8 cellular contexts compared by ENCODE assay signal in the genomic region with DNA sequence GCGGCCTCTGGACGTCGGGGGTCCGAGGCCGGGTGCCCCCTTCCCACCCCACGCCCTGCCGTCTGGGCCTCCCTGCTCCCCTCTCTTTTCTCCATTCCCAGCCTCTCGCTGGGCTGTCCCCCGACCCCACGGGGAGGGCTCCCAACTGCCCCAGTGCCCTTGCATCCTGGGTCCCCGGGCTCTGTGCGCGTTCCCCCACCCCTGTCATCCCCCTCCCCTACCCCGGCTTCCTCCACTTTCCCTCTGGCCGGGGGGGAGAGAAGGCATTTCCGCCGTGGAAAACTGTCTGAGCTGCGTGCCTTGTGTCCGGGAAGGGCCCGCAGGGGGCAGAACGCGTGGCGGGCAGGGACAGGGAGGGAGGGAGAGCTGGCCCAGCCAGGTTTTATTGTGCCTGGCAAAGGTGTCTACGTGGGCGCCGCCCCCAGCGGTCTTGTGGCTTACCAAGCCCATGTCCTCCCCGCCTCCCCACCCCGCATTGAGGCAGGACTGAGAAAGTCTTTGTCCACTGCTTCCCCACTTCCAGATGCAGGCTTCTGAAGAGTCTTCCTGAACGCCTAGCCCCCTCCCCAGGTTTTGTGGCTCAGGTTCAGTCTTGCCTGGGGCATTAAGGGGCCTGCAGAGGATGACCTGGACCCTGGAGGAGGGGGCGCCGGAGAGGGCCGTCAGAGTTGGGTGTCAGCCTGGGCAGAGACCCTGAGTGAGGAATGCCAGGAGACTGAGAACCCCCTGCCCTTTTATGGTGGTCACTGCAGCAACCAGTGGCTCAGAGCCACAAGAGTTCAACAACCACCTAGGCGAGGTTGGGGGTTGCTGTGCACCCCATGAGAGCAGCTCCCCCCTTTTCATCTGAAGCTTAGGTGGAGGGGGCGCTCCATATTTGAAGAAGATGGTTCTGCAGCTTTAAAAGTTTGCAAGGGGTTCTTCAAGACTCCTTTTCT. TPM values are rescaled to one million over a fixed set of nuclear protein-coding genes. Genes with fewer than 3 reads are reported as not detected.
DNase-seq lines count a peak whose midpoint lies in the region; ATAC-seq and TF ChIP-seq lines count a peak whose summit lies in the region.

No MANE protein-coding gene starts in this region.

- H3K9me2 ChIP-seq in MM.1S (replicated peaks; ENCODE audit: insufficient read depth, low read length): no peaks in the 10 kb centered on the region

- no peaks in the 10 kb centered on the region for H4K20me1 ChIP-seq in MM.1S (ENCODE audit: insufficient read depth, low read length)

- H3K4me3 ChIP-seq in MM.1S (ENCODE audit: low read length): peak overlapping the region; percentile 93
- peak overlapping the region in 1 of 2 donors; percentile 67 for H3K4me3 ChIP-seq in body of pancreas
- peak overlapping the region; percentile 75 for H3K4me3 ChIP-seq in kidney epithelial cell (ENCODE audit: low read depth, low read length)
- peak overlapping the region; percentile 73 to 92 (median 82) for H3K4me3 ChIP-seq in stomach

- TF ChIP-seq CTCF in MM.1S (IDR thresholded peaks at IDR 0.05; ENCODE audit: low read length): peak; percentile 13; the same call in 1 of the 2 replicates
- TF ChIP-seq CTCF in body of pancreas (IDR thresholded peaks at IDR 0.05): no peak
- peak; percentile 21 for TF ChIP-seq CTCF in kidney epithelial cell (IDR thresholded peaks at IDR 0.05; ENCODE audit: insufficient read depth, low read length, poor library complexity, severe bottlenecking)
- TF ChIP-seq CTCF in stomach (IDR thresholded peaks at IDR 0.05): no peak

- H3K27me3 ChIP-seq in MM.1S (replicated peaks; ENCODE audit: insufficient read depth, low read length) (no peaks in the 10 kb centered on the region), body of pancreas (no peaks in the 10 kb centered on the region), kidney epithelial cell (ENCODE audit: control insufficient read depth, insufficient read depth, low read length) (peaks cover 5% of the 10 kb centered on the region), stomach (peaks cover 0 to 10% (median 0%) of the 10 kb centered on the region in 3 donors)

- TF ChIP-seq EP300 in stomach (IDR thresholded peaks at IDR 0.05): no peak

- no peaks in the 10 kb centered on the region for H3K9me3 ChIP-seq in MM.1S (replicated peaks; ENCODE audit: insufficient read depth, low read length)
- no peaks in the 10 kb centered on the region for H3K9me3 ChIP-seq in body of pancreas
- no peaks in the 10 kb centered on the region for H3K9me3 ChIP-seq in stomach

- peak; percentile 40 for DNase-seq in Daoy (ENCODE audit: low read depth)
- DNase-seq in MM.1S: peak; percentile 73
- peak; percentile 32 to 50 (median 43) for DNase-seq in body of pancreas
- no peak for DNase-seq in kidney epithelial cell (ENCODE audit: low read depth)
- DNase-seq in stomach: peak; percentile 54
- no peak for DNase-seq in amniotic stem cell (lab: John Stamatoyannopoulos, UW)

- no peak for TF ChIP-seq POLR2A in body of pancreas (IDR thresholded peaks at IDR 0.05)
- TF ChIP-seq POLR2A in stomach (IDR thresholded peaks at IDR 0.05): no peak

- H3K27ac ChIP-seq in MM.1S (ENCODE audit: low read length) (peak overlapping the region; percentile 96), body of pancreas (peak overlapping the region; percentile 15 to 66 (median 36)), stomach (peak overlapping the region in 4 of 5 donors; percentile 68 to 84 (median 69))

- peak overlapping the region; percentile 98 for H3K4me2 ChIP-seq in MM.1S (ENCODE audit: low read depth, low read length)

- intact Hi-C loops in body of pancreas (cut with DNase I): no loop called here
- intact Hi-C loops in stomach (cut with DNase I; ENCODE audit: low total_unique reads): no loop called here

- H3K36me3 ChIP-seq in MM.1S (replicated peaks; ENCODE audit: insufficient read depth, low read length) (no peaks in the 10 kb centered on the region), body of pancreas (replicated peaks in 1 of 2; ENCODE audit: insufficient read depth in 1 of 2, low read depth in 2 of 2) (no peaks in the 10 kb centered on the region), kidney epithelial cell (ENCODE audit: control insufficient read depth, insufficient read depth, low read length) (no peaks in the 10 kb centered on the region), stomach (no peaks in the 10 kb centered on the region)

- H3F3A ChIP-seq in MM.1S (ENCODE audit: insufficient read depth, low read length): peaks cover 57% of the 10 kb centered on the region

- ATAC-seq in body of pancreas (peak; percentile 13), HG03159 (IDR thresholded peaks at IDR 0.05; ENCODE audit: unreplicated experiment) (no peak), GM19395 (IDR thresholded peaks at IDR 0.05; ENCODE audit: unreplicated experiment) (no peak)

- H3K9ac ChIP-seq in MM.1S (ENCODE audit: low read length): peak overlapping the region; percentile 91

- H3K4me1 ChIP-seq in MM.1S (ENCODE audit: low read length): peaks cover 31% of the 10 kb centered on the region
- H3K4me1 ChIP-seq in body of pancreas: peaks cover 40% of the 10 kb centered on the region
- H3K4me1 ChIP-seq in stomach: peaks cover 58 to 68% (median 63%) of the 10 kb centered on the region in 4 donors

- 25 to 40% methylated on average over 25 to 35 of the region's 35 CpGs for WGBS in body of pancreas, 2 donors
- 9 to 15% (median 11%) methylated on average over 34 to 35 of the region's 35 CpGs for WGBS in stomach, 5 donors

- no peak overlapping the region for H2AFZ ChIP-seq in MM.1S (ENCODE audit: low read length)

- peaks cover 63% of the 10 kb centered on the region for H3K79me2 ChIP-seq in MM.1S (ENCODE audit: low read length)

RNA-seq across cellular contexts. Expression of a gene that starts 1.3 kb away (rescaled TPM):
- total RNA-seq in Daoy (2014; rRNA removed; shearing (Covaris generic)): 41.8 and 41.9 TPM in 2 replicates
- total RNA-seq in body of pancreas (10 to 100 TPM; 32.9 to 43.8 TPM), kidney epithelial cell (144 and 148 TPM in 2 replicates), stomach (1,000 to 10,000 TPM in 1 of 5 donors, 100 to 1,000 TPM in 2, 10 to 100 TPM in 2; 35.6 to 1,030 (median 105) TPM)
- polyA plus RNA-seq in stomach: 10 to 100 TPM; 26.9 to 40.8 (median 32.2) TPM

RNA-seq across cellular contexts. Expression of a gene that starts 59.0 kb away (rescaled TPM):
- not detected in 2 replicates for total RNA-seq in Daoy (2014; rRNA removed; shearing (Covaris generic))
- total RNA-seq in body of pancreas (not detected), kidney epithelial cell (not detected in 2 replicates), stomach (under 1 TPM in 1 of 5 donors, not detected in 4; 0.37 TPM)
- under 1 TPM in 2 of 3 donors, not detected in 1; 0.13 to 0.19 TPM for polyA plus RNA-seq in stomach

Comparison
In these comparisons a context has a peak if more than half of its experiments do, and no peak if none do; other contexts are left out.
1. DNase-seq: peak in Daoy (single experiment), MM.1S (single experiment), body of pancreas (4 of 4) and stomach (single experiment); none in kidney epithelial cell (single experiment) and amniotic stem cell (single experiment).
2. H3K27ac ChIP-seq: peak in every context shown above with its lines; median percentile 96 in MM.1S; 69 in stomach; 36 in body of pancreas.
3. CTCF ChIP-seq: peak in MM.1S (single experiment) and kidney epithelial cell (single experiment); none in body of pancreas (0 of 7) and stomach (0 of 7).